30 cellular contexts compared by ENCODE assay signal in the genomic region with DNA sequence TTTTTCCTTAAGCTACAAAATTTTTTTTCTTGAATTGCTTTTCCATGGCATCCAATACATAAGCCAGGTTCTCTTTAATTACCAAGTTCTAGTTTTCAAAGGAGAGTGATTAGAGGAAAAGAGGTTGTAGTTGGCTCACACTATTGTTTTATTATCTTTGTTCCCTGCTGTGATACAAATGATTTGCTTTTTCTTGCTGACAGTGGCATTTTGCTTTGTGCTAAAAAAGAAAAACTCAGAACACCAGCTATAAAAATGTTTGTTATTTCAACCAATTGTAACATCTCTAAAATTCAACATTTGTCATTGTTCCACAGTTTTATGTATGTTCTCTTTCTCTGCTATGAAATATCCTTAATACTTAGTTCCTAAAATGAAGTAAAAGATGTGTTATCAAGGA.
"Had no signal": no experiment of that assay in that cellular context is flagged by ENCODE, and none has a peak within 500 bp of the region (broad histone marks: within the 10 kb centered on the region; RNA-seq: fewer than 3 reads in every experiment).

No MANE protein-coding gene starts in this region.

- H3K4me2 ChIP-seq: neural progenitor cell, smooth muscle cell had no signal

- H3K9me3 ChIP-seq: ovary, psoas muscle, spleen, thoracic aorta, thyroid gland, tibial nerve, upper lobe of left lung, vagina had no signal

- H3K9ac ChIP-seq: neural progenitor cell, parathyroid adenoma had no signal

- H3K4me1 ChIP-seq: parathyroid adenoma, psoas muscle, spleen, thyroid gland, tibial nerve, upper lobe of left lung, vagina had no signal

- ATAC-seq: naive thymus-derived CD4-positive, alpha-beta T cell; natural killer cell; psoas muscle; right cardiac atrium; sciatic nerve; stimulated activated memory B cell treated with anti-CD40 and anti-IgM and Interleukin-4, amounts not matched to agents 10 μg/mL and 1 μg/mL and 100 μg/mL, for 72 hours; stimulated activated naive CD8-positive, alpha-beta T cell treated with anti-CD3 and anti-CD28 coated beads, Interleukin-15, amount 100 ng/mL, for 72 hours; stimulated activated naive CD8-positive, alpha-beta T cell treated with anti-CD3 and anti-CD28 coated beads, Interleukin-15, Interleukin-2, amounts not matched to agents 100 U/mL and 50 U/mL, for 24 hours had no signal

- H3K36me3 ChIP-seq: neural progenitor cell, ovary, spleen, thoracic aorta, thyroid gland, tibial nerve, upper lobe of left lung, vagina had no signal

- H3K4me3 ChIP-seq: neural progenitor cell, ovary, psoas muscle, skin epidermis, smooth muscle cell, spleen, thoracic aorta, thyroid gland, tibial nerve, upper lobe of left lung, vagina had no signal

- H3K27me3 ChIP-seq: neural progenitor cell, ovary, spleen, thyroid gland, tibial nerve, upper lobe of left lung, vagina had no signal

- H3K79me2 ChIP-seq: parathyroid adenoma had no signal

- DNase-seq: naive thymus-derived CD4-positive, alpha-beta T cell; natural killer cell; occipital lobe; ovary; posterior cingulate gyrus; psoas muscle; right cardiac atrium; spleen; stimulated activated CD4-positive, alpha-beta T cell treated with anti-CD3 and anti-CD28 coated beads, Interleukin-12 subunit alpha, Interleukin-12 subunit beta, amount 100 ng/mL, for 4 hours; stimulated activated CD4-positive, alpha-beta T cell treated with anti-CD3 and anti-CD28 coated beads, Interleukin-1b, Interleukin-23, amount 100 ng/mL, for 48 hours; stimulated activated CD4-positive, alpha-beta T cell treated with anti-CD3 and anti-CD28 coated beads, Interleukin-4, amount 100 ng/mL, for 1 hour; stimulated activated CD4-positive, alpha-beta T cell treated with anti-CD3 and anti-CD28 coated beads, Interleukin-4, amount 100 ng/mL, for 4 hours; stimulated activated CD8-positive, alpha-beta memory T cell treated with anti-CD3 and anti-CD28 coated beads, Interleukin-4, amount 100 ng/mL, for 48 hours; stimulated activated naive CD4-positive, alpha-beta T cell; stimulated activated naive CD8-positive, alpha-beta T cell treated with anti-CD3 and anti-CD28 coated beads, Interleukin-15, amount 100 ng/mL, for 72 hours; stimulated activated naive CD8-positive, alpha-beta T cell treated with anti-CD3 and anti-CD28 coated beads, Interleukin-15, Interleukin-2, amounts not matched to agents 100 U/mL and 50 U/mL, for 24 hours; substantia nigra; thyroid gland; trophoblast cell; upper lobe of left lung had no signal

- FAIRE-seq: urothelium cell line had no signal

- H3K27ac ChIP-seq: neural progenitor cell, ovary, parathyroid adenoma, psoas muscle, skin epidermis, spleen, thoracic aorta, thyroid gland, tibial nerve, upper lobe of left lung, vagina had no signal

- H2AFZ ChIP-seq: neural progenitor cell, parathyroid adenoma had no signal
